9 cellular contexts compared by ENCODE assay signal in genomic region chr1:209490013-209490412, GRCh38.
DNase-seq lines count a peak whose midpoint lies in the region; ATAC-seq, FAIRE-seq and TF ChIP-seq lines count a peak whose summit lies in the region.
"Had no signal": no experiment of that assay in that cellular context is flagged by ENCODE, and none has a peak within 500 bp of the region (broad histone marks: within the 10 kb centered on the region; RNA-seq: fewer than 3 reads in every experiment).

No MANE protein-coding gene starts in this region.

- no peak overlapping the region for H3K4me2 ChIP-seq in K562 (ENCODE audit: insufficient read depth, low read length)

- BruUV-seq in K562 (replicated peaks; lab: Mats Ljungman, UMichigan) = no TSS peak

- H3K4me1 ChIP-seq in K562 (replicated peaks in 1 of 2; ENCODE audit: control insufficient read depth in 2 of 2, insufficient read depth in 2 of 2, low read length in 2 of 2) = no peaks in the 10 kb centered on the region
- H3K4me1 ChIP-seq in lower lobe of right lung = no peaks in the 10 kb centered on the region
- H3K4me1 ChIP-seq: testis had no signal

- DNase-seq in COLO829 (ENCODE audit: low spot score) (peak; percentile 29), NCI-H1436 (lab: John Stamatoyannopoulos, UW) (peak; percentile 34), K562 (ENCODE audit: extremely low read depth in 1 of 4, low spot score in 3 of 4) (no peak), lower lobe of right lung (no peak), KBM-7 (no peak), GM12891 (ENCODE audit: insufficient read length, low spot score) (no peak), NCI-H1048 (lab: John Stamatoyannopoulos, UW) (no peak)
- DNase-seq in stimulated activated CD8-positive, alpha-beta memory T cell treated with anti-CD3 and anti-CD28 coated beads, Interleukin-4, amount 100 ng/mL, for 48 hours = no peak
- DNase-seq: testis had no signal

- H3K27ac ChIP-seq in K562 (ENCODE audit: extremely low read depth, low read depth, low read length) = no peak overlapping the region
- H3K27ac ChIP-seq in lower lobe of right lung = no peak overlapping the region
- H3K27ac ChIP-seq: testis had no signal

- FAIRE-seq in K562 (lab: Jason Lieb, UNC) (peak; percentile 56), GM12891 (lab: Jason Lieb, UNC) (no peak)

- H3K36me3 ChIP-seq in K562 (ENCODE audit: control insufficient read depth, insufficient read depth, low read length) = no peaks in the 10 kb centered on the region
- H3K36me3 ChIP-seq in lower lobe of right lung = no peaks in the 10 kb centered on the region

- no peak overlapping the region for H2AFZ ChIP-seq in K562 (ENCODE audit: low read depth, low read length)

- H3K79me2 ChIP-seq in K562 (ENCODE audit: control insufficient read depth, insufficient read depth, low read length) = no peaks in the 10 kb centered on the region

- H3K4me3 ChIP-seq in K562 (no peak overlapping the region), lower lobe of right lung (no peak overlapping the region)
- H3K4me3 ChIP-seq: testis had no signal

- no peaks in the 10 kb centered on the region for H3K27me3 ChIP-seq in K562 (ENCODE audit: control insufficient read depth in 2 of 2, insufficient read depth in 2 of 2, low read length in 2 of 2)
- no peaks in the 10 kb centered on the region for H3K27me3 ChIP-seq in lower lobe of right lung (ENCODE audit: low read depth)
- H3K27me3 ChIP-seq: testis had no signal

- intact Hi-C loops in K562 (cut with micrococcal nuclease) = no loop called here
- intact Hi-C loops in lower lobe of right lung (cut with DNase I) = no loop called here

- H3K9me3 ChIP-seq in K562 (replicated peaks; ENCODE audit: control insufficient read depth, insufficient read depth, low read depth, low read length) (no peaks in the 10 kb centered on the region), lower lobe of right lung (no peaks in the 10 kb centered on the region)
- H3K9me3 ChIP-seq: testis had no signal

- no peak for TF ChIP-seq RAD21 in K562 (CRISPR knock-in tag; conservative IDR thresholded peaks at IDR 0.05 in 1 of 2, IDR thresholded peaks at IDR 0.05 in 1 of 2)

- POLR2A ChIA-PET in K562 (lab: Yijun Ruan, JAX) = interaction anchor here (0.9 kb wide), 1 partner anchor 12 kb away, joined by 3 read pairs; no protein-coding TSS in a partner anchor

- H3K9me1 ChIP-seq in K562 (ENCODE audit: control insufficient read depth, insufficient read depth, low read length) = no peaks in the 10 kb centered on the region

- CTCF ChIA-PET in K562 (lab: Yijun Ruan, JAX; ENCODE audit: low intra/inter-chr PET ratio) = no interaction called here

- peak in 1 of 3 experiments; percentile 21; a peak in 2 of 6 replicates for TF ChIP-seq CTCF in K562 (IDR thresholded peaks at IDR 0.05 in 2 of 3, conservative IDR thresholded peaks at IDR 0.05 in 1 of 3; ENCODE audit: insufficient read depth in 2 of 3, low read depth in 1 of 3, low read length in 3 of 3)
- peak; percentile 18 for TF ChIP-seq CTCF in lower lobe of right lung (IDR thresholded peaks at IDR 0.05)

- no peak for TF ChIP-seq POLR2A in K562 (conservative IDR thresholded peaks at IDR 0.05)
- TF ChIP-seq POLR2A in GM12891 (IDR thresholded peaks at IDR 0.05; ENCODE audit: low read depth, low read length) = no peak

- no peak for TF ChIP-seq EP300 in K562 (IDR thresholded peaks at IDR 0.05; ENCODE audit: low read length)

- no peak overlapping the region for H3K9ac ChIP-seq in K562 (ENCODE audit: insufficient read depth in 1 of 2, low read depth in 2 of 2, low read length in 2 of 2)

- in situ Hi-C loops in K562 (cut with MboI) = no loop called here
- in situ Hi-C loops in KBM-7 (cut with MboI; ENCODE audit: low pct_unique_long_range_greater_than_20kb, low sequenced_read_pairs) = no loop called here

- 1% methylated on average over 3 of the region's 3 CpGs for WGBS in K562 (ENCODE audit: insufficient coverage, low coverage, missing lambda C conversion rate)

- H4K20me1 ChIP-seq in K562 (replicated peaks; ENCODE audit: control insufficient read depth, insufficient read depth, low read length) = no peaks in the 10 kb centered on the region

- ATAC-seq in K562 (no peak), lower lobe of right lung (peak in 1 of 2 donors; percentile 39)

TF ChIP-seq in K562, 482 proteins besides CTCF, POLR2A, EP300 and RAD21 (continues in another document):
- TF ChIP-seq, protein P1, sequence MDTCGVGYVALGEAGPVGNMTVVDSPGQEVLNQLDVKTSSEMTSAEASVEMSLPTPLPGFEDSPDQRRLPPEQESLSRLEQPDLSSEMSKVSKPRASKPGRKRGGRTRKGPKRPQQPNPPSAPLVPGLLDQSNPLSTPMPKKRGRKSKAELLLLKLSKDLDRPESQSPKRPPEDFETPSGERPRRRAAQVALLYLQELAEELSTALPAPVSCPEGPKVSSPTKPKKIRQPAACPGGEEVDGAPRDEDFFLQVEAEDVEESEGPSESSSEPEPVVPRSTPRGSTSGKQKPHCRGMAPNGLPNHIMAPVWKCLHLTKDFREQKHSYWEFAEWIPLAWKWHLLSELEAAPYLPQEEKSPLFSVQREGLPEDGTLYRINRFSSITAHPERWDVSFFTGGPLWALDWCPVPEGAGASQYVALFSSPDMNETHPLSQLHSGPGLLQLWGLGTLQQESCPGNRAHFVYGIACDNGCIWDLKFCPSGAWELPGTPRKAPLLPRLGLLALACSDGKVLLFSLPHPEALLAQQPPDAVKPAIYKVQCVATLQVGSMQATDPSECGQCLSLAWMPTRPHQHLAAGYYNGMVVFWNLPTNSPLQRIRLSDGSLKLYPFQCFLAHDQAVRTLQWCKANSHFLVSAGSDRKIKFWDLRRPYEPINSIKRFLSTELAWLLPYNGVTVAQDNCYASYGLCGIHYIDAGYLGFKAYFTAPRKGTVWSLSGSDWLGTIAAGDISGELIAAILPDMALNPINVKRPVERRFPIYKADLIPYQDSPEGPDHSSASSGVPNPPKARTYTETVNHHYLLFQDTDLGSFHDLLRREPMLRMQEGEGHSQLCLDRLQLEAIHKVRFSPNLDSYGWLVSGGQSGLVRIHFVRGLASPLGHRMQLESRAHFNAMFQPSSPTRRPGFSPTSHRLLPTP (IDR thresholded peaks at IDR 0.05; ENCODE audit: borderline replicate concordance, extremely low read depth, insufficient read length) = no peak
- TF ChIP-seq ZNF384 (IDR thresholded peaks at IDR 0.05; ENCODE audit: low read depth, low read length) = no peak
- TF ChIP-seq ESRRB (CRISPR knock-in tag; IDR thresholded peaks at IDR 0.05; ENCODE audit: borderline replicate concordance) = no peak
- no peak for TF ChIP-seq ZNF778 (CRISPR knock-in tag; IDR thresholded peaks at IDR 0.05)
- no peak for TF ChIP-seq FOXK1 (CRISPR knock-in tag; IDR thresholded peaks at IDR 0.05; ENCODE audit: borderline replicate concordance)

TF ChIP-seq in GM12891, 5 proteins besides CTCF, POLR2A, EP300 and RAD21:
- no peak for TF ChIP-seq PAX5 (IDR thresholded peaks at IDR 0.05; ENCODE audit: insufficient read depth, low read length, severe bottlenecking)
- no peak for TF ChIP-seq POU2F2 (IDR thresholded peaks at IDR 0.05; ENCODE audit: low read depth, low read length)
TF ChIP-seq in GM12891: peak in this region for 0.

Comparison
In these comparisons a context has a peak if more than half of its experiments do, and no peak if none do; other contexts are left out.
1. DNase-seq: peak in COLO829 (single experiment) and NCI-H1436 (single experiment); none in K562 (0 of 4), lower lobe of right lung (single experiment), KBM-7 (single experiment), GM12891 (single experiment), stimulated activated CD8-positive, alpha-beta memory T cell treated with anti-CD3 and anti-CD28 coated beads, Interleukin-4, amount 100 ng/mL, for 48 hours (single experiment) and NCI-H1048 (single experiment).